12 cellular contexts compared by ENCODE assay signal in genomic region chr5:150507283-150508020, GRCh38. TPM values are rescaled to one million over a fixed set of nuclear protein-coding genes. Genes with fewer than 3 reads are reported as not detected.
DNase-seq lines count a peak whose midpoint lies in the region; ATAC-seq, FAIRE-seq and TF ChIP-seq lines count a peak whose summit lies in the region.
"Had no signal": no experiment of that assay in that cellular context is flagged by ENCODE, and none has a peak within 500 bp of the region (broad histone marks: within the 10 kb centered on the region; RNA-seq: fewer than 3 reads in every experiment).

No MANE protein-coding gene starts in this region.

- no peak overlapping the region; the same call in 1 of the 2 replicates for H4K8ac ChIP-seq in H1 (ENCODE audit: extremely low read depth, insufficient read depth, low read length)

- no peak overlapping the region for H2AFZ ChIP-seq in H1 (ENCODE audit: low read length)

- CTCF ChIA-PET in H1 (lab: Charles Lee; ENCODE audit: partially characterized antibody), result interaction anchor here (1.0 to 32.0 kb wide), 8 partner anchors 2 to 67 kb away, joined by 3 to 571 read pairs (median 6); partner anchors contain the start of gene NDST1

- DNase-seq in Peyer's patch, result peak in 2 of 3 donors; percentile 70 to 72
- no peak for DNase-seq in H1 (ENCODE audit: low read depth in 1 of 2, low spot score in 2 of 2)
- peak in 2 of 49 donors; percentile 37 to 39 for DNase-seq in substantia nigra (lab: John Stamatoyannopoulos, UW)
- no peak for DNase-seq in activated naive CD4-positive, alpha-beta T cell treated with anti-CD3 and anti-CD28 coated beads, Interleukin-2, amount 50 U/mL, for 72 hours (ENCODE audit: low spot score in 2 of 2)
- no peak for DNase-seq in GM12892 (ENCODE audit: insufficient read length)
- no peak for DNase-seq in AML-193 (lab: John Stamatoyannopoulos, UW)
- DNase-seq in NCI-H2196 (lab: John Stamatoyannopoulos, UW; ENCODE audit: unreplicated experiment), result no peak
- DNase-seq: KBM-7, NCI-H2081 treated with DMSO at 0.1 percent for 48 hours had no signal

- H3K4me3 ChIP-seq in Peyer's patch (no peak overlapping the region), H1 (ENCODE audit: extremely low read depth in 1 of 4, insufficient read depth in 2 of 4, low read depth in 3 of 4, low read length in 4 of 4) (no peak overlapping the region), mucosa of stomach (ENCODE audit: low read length) (no peak overlapping the region)

- peaks cover 7 to 96% of the 10 kb centered on the region in 2 experiments; a peak in 3 of 4 replicates for H3K79me2 ChIP-seq in H1 (ENCODE audit: control insufficient read depth in 1 of 2, insufficient read depth in 2 of 2, low read length in 2 of 2)

- H3K14ac ChIP-seq in H1 (ENCODE audit: insufficient read length), result no peak overlapping the region

- peak overlapping the region; percentile 32; the same call in 1 of the 2 replicates for H3K18ac ChIP-seq in H1 (ENCODE audit: extremely low read depth, low read length)

- TF ChIP-seq EP300 in H1 (IDR thresholded peaks at IDR 0.05; ENCODE audit: borderline replicate concordance in 1 of 2, low read depth in 2 of 2, low read length in 2 of 2), result no peak

- H2BK5ac ChIP-seq in H1 (ENCODE audit: low read depth, low read length), result peak overlapping the region; percentile 60; the same call in 1 of the 2 replicates

- H2AK5ac ChIP-seq in H1 (ENCODE audit: low read depth, low read length), result no peak overlapping the region

- no peak overlapping the region for H3K23ac ChIP-seq in H1 (ENCODE audit: insufficient read length)

- ATAC-seq in activated naive CD4-positive, alpha-beta T cell treated with anti-CD3 and anti-CD28 coated beads, Interleukin-2, amount 50 U/mL, for 72 hours, result no peak

- H3K56ac ChIP-seq in H1 (replicated peaks; ENCODE audit: insufficient read length, low read depth, low read length), result no peak overlapping the region

- no peak for TF ChIP-seq POLR2A in Peyer's patch (IDR thresholded peaks at IDR 0.05)
- TF ChIP-seq POLR2A in H1 (IDR thresholded peaks at IDR 0.05; ENCODE audit: control extremely low read depth in 1 of 2, low read depth in 2 of 2, low read length in 2 of 2), result no peak
- TF ChIP-seq POLR2A in GM12892 (IDR thresholded peaks at IDR 0.05; ENCODE audit: low read depth, low read length), result no peak

- H3K4me1 ChIP-seq in Peyer's patch, result peaks cover 0 to 94% (median 12%) of the 10 kb centered on the region in 4 donors
- H3K4me1 ChIP-seq in H1 (replicated peaks in 1 of 4; ENCODE audit: control insufficient read depth in 3 of 4, insufficient read depth in 4 of 4, low read length in 3 of 4), result peaks cover 20 to 38% (median 29%) of the 10 kb centered on the region in 4 experiments
- peaks cover 72% of the 10 kb centered on the region for H3K4me1 ChIP-seq in mucosa of stomach (ENCODE audit: control insufficient read depth, insufficient read depth, low read length)

- FAIRE-seq in H1 (lab: Jason Lieb, UNC) (no peak), GM12892 (lab: Jason Lieb, UNC) (no peak)
- FAIRE-seq: endothelial cell of umbilical vein had no signal

- peaks cover 16 to 27% of the 10 kb centered on the region in 2 experiments for H4K20me1 ChIP-seq in H1 (replicated peaks in 1 of 2; ENCODE audit: control insufficient read depth in 1 of 2, insufficient read depth in 2 of 2, low read length in 2 of 2)

- H3K27ac Mint-ChIP-seq in activated naive CD4-positive, alpha-beta T cell treated with anti-CD3 and anti-CD28 coated beads, Interleukin-2, amount 50 U/mL, for 72 hours, result peak overlapping the region in 1 of 2 donors; percentile 33
- H3K27ac Mint-ChIP-seq: activated naive CD4-positive, alpha-beta T cell treated with anti-CD3 and anti-CD28 coated beads, Interleukin-2, amount 50 U/mL, for 24 hours had no signal

- H2BK20ac ChIP-seq in H1 (ENCODE audit: low read length), result no peak overlapping the region

- H3K27ac ChIP-seq in Peyer's patch (peak overlapping the region in 3 of 4 donors; percentile 35 to 37 (median 36)), H1 (ENCODE audit: low read depth, low read length) (0 out of 2 replicates have a peak overlapping the region, but pooled peaks have one; percentile 14), substantia nigra (ENCODE audit: low read depth, low read length, poor library complexity, severe bottlenecking) (peak overlapping the region; percentile 99)

- H3K4ac ChIP-seq in H1 (replicated peaks; ENCODE audit: insufficient read length, low read depth, low read length), result no peak overlapping the region

- no peaks in the 10 kb centered on the region for H3K36me3 Mint-ChIP-seq in activated naive CD4-positive, alpha-beta T cell treated with anti-CD3 and anti-CD28 coated beads, Interleukin-2, amount 50 U/mL, for 72 hours
- H3K36me3 Mint-ChIP-seq: activated naive CD4-positive, alpha-beta T cell treated with anti-CD3 and anti-CD28 coated beads, Interleukin-2, amount 50 U/mL, for 24 hours had no signal

- no peak overlapping the region for H2BK120ac ChIP-seq in H1 (replicated peaks; ENCODE audit: low read depth, low read length)

- H3K27me3 ChIP-seq in Peyer's patch (no peaks in the 10 kb centered on the region), H1 (replicated peaks in 1 of 4; ENCODE audit: control insufficient read depth in 3 of 4, extremely low read depth in 1 of 4, insufficient read depth in 3 of 4, low read length in 3 of 4) (no peaks in the 10 kb centered on the region), mucosa of stomach (ENCODE audit: control insufficient read depth, insufficient read depth, low read length) (no peaks in the 10 kb centered on the region)

- H4K91ac ChIP-seq in H1 (replicated peaks; ENCODE audit: insufficient read length, low read length), result peak overlapping the region; percentile 18

- H4K5ac ChIP-seq in H1 (ENCODE audit: insufficient read length, low read depth, low read length), result no peak overlapping the region

- WGBS in H1 (ENCODE audit: extremely low coverage in 1 of 2, insufficient coverage in 1 of 2, insufficient read length in 1 of 2, insufficient replicate concordance in 2 of 2, low coverage in 1 of 2, low lambda C conversion rate in 2 of 2, missing lambda C conversion rate in 1 of 2), 2 experiments, result 90% methylated on average over 8 of the region's 8 CpGs; no CpG with 5 or more reads in 1 of the 2 experiments

- H3K9ac ChIP-seq in H1 (replicated peaks in 1 of 4; ENCODE audit: extremely low read depth in 1 of 4, low read depth in 3 of 4, low read length in 3 of 4) (no peak overlapping the region), mucosa of stomach (ENCODE audit: low read length) (peak overlapping the region; percentile 32)

- peaks cover 48% of the 10 kb centered on the region for H3K79me1 ChIP-seq in H1 (ENCODE audit: low read depth, low read length)

- H3K36me3 ChIP-seq in Peyer's patch, result no peaks in the 10 kb centered on the region
- H3K36me3 ChIP-seq in H1 (ENCODE audit: control insufficient read depth in 2 of 4, insufficient read depth in 4 of 4, low read length in 3 of 4), result no peaks in the 10 kb centered on the region; a peak in 1 of 8 replicates
- no peaks in the 10 kb centered on the region for H3K36me3 ChIP-seq in mucosa of stomach (ENCODE audit: control insufficient read depth, insufficient read depth, low read length)

- POLR2A ChIA-PET in H1 (lab: Charles Lee; ENCODE audit: partially characterized antibody), result interaction anchor here (0.6 to 6.3 kb wide), 5 partner anchors 9 to 58 kb away, joined by 3 to 47 read pairs (median 4); no protein-coding TSS in a partner anchor

- no peak overlapping the region for H2BK12ac ChIP-seq in H1 (ENCODE audit: low read depth, low read length)

- no peaks in the 10 kb centered on the region; the same call in none of the 2 replicates for H3K23me2 ChIP-seq in H1 (ENCODE audit: low read depth, low read length)

- TF ChIP-seq RAD21 in H1 (IDR thresholded peaks at IDR 0.05 in 1 of 2, conservative IDR thresholded peaks at IDR 0.05 in 1 of 2; ENCODE audit: low read depth in 2 of 2, low read length in 2 of 2), result no peak

- TF ChIP-seq CTCF in Peyer's patch (IDR thresholded peaks at IDR 0.05) (no peak), H1 (IDR thresholded peaks at IDR 0.05; ENCODE audit: control extremely low read depth in 1 of 3, insufficient read depth in 1 of 3, low read depth in 1 of 3, low read length in 3 of 3) (no peak)

- no peaks in the 10 kb centered on the region for H3K9me3 ChIP-seq in Peyer's patch
- no peaks in the 10 kb centered on the region for H3K9me3 ChIP-seq in H1 (ENCODE audit: insufficient read depth in 2 of 2, low read depth in 1 of 2, low read length in 1 of 2)
- H3K9me3 ChIP-seq in mucosa of stomach (ENCODE audit: control insufficient read depth, low read length), result no peaks in the 10 kb centered on the region

- H3K4me2 ChIP-seq in H1 (ENCODE audit: insufficient read depth in 1 of 2, low read depth in 2 of 2, low read length in 2 of 2), result no peak overlapping the region

- H3K9me3 Mint-ChIP-seq in activated naive CD4-positive, alpha-beta T cell treated with anti-CD3 and anti-CD28 coated beads, Interleukin-2, amount 50 U/mL, for 72 hours, result no peaks in the 10 kb centered on the region
- H3K9me3 Mint-ChIP-seq: activated naive CD4-positive, alpha-beta T cell treated with anti-CD3 and anti-CD28 coated beads, Interleukin-2, amount 50 U/mL, for 24 hours had no signal

- H2BK15ac ChIP-seq in H1 (ENCODE audit: low read length), result no peak overlapping the region

RNA-seq across cellular contexts. Expression of gene NDST1, which starts 0.5 kb away (rescaled TPM):
- 100 to 1,000 TPM in 2 of 4 donors, 10 to 100 TPM in 2; 80.9 to 168 (median 118) TPM for total RNA-seq in Peyer's patch
- 70.1 and 72.0 TPM in 2 replicates for total RNA-seq in H1 (2021; fragmentation: NEBNext Ultra II Directional; extraction: Animal tissue kit (Norgen Biotek cat#: 25700))
- 27.0 and 37.7 TPM in 2 replicates for polyA plus RNA-seq in H1 (2011; rRNA removed)
- 21.2 TPM for polyA plus RNA-seq in H1 (2011; cell fraction: cytosol; rRNA removed)
- polyA plus RNA-seq in H1 (2011; cell fraction: nucleus; rRNA removed), result 50.8 TPM
- 28.7 to 34.5 TPM (median 31.7 TPM) in 4 replicates for polyA plus RNA-seq in H1 (2012, experiment 1 of 2)
- 30.3 TPM for polyA plus RNA-seq in H1 (2012, experiment 2 of 2)
- 30.1 TPM for polyA plus RNA-seq in H1 (2013, experiment 1 of 2)
- 32.9 TPM for polyA plus RNA-seq in H1 (2013, experiment 2 of 2)
- 41.4 and 47.8 TPM in 2 replicates for polyA minus RNA-seq in H1 (2011; rRNA and poly(A)+ RNA removed)
- 32.1 TPM for polyA minus RNA-seq in H1 (2011; cell fraction: cytosol; rRNA and poly(A)+ RNA removed)
- polyA minus RNA-seq in H1 (2011; cell fraction: nucleus; rRNA and poly(A)+ RNA removed), result 37.9 TPM
- 1 to 10 TPM in 1 of 2 donors, under 1 TPM in 1; 0.87 to 4.5 TPM for total RNA-seq in activated naive CD4-positive, alpha-beta T cell treated with anti-CD3 and anti-CD28 coated beads, Interleukin-2, amount 50 U/mL, for 72 hours
- polyA plus RNA-seq in GM12892 (2012; ENCODE audit: missing spikeins), result 6.3 TPM

RNA-seq across cellular contexts. Expression of gene RPS14, which starts 57.9 kb away (rescaled TPM):
- 1,000 to 10,000 TPM in 3 of 4 donors, 100 to 1,000 TPM in 1; 975 to 1,961 (median 1,274) TPM for total RNA-seq in Peyer's patch
- total RNA-seq in H1 (2021; fragmentation: NEBNext Ultra II Directional; extraction: Animal tissue kit (Norgen Biotek cat#: 25700)), result 2,548 and 2,599 TPM in 2 replicates
- polyA plus RNA-seq in H1 (2011; rRNA removed), result 5,579 and 6,423 TPM in 2 replicates
- polyA plus RNA-seq in H1 (2011; cell fraction: cytosol; rRNA removed), result 6,153 TPM
- 2,076 TPM for polyA plus RNA-seq in H1 (2011; cell fraction: nucleus; rRNA removed)
- polyA plus RNA-seq in H1 (2012, experiment 1 of 2), result 3,315 to 4,827 TPM (median 4,072 TPM) in 4 replicates
- polyA plus RNA-seq in H1 (2012, experiment 2 of 2), result 7,349 TPM
- polyA plus RNA-seq in H1 (2013, experiment 1 of 2), result 3,849 TPM
- polyA plus RNA-seq in H1 (2013, experiment 2 of 2), result 4,074 TPM
- 913 and 940 TPM in 2 replicates for polyA minus RNA-seq in H1 (2011; rRNA and poly(A)+ RNA removed)
- 455 TPM for polyA minus RNA-seq in H1 (2011; cell fraction: cytosol; rRNA and poly(A)+ RNA removed)
- 375 TPM for polyA minus RNA-seq in H1 (2011; cell fraction: nucleus; rRNA and poly(A)+ RNA removed)
- 1,000 to 10,000 TPM; 2,876 to 3,412 TPM for total RNA-seq in activated naive CD4-positive, alpha-beta T cell treated with anti-CD3 and anti-CD28 coated beads, Interleukin-2, amount 50 U/mL, for 72 hours
- polyA plus RNA-seq in GM12892 (2012; ENCODE audit: missing spikeins), result 4,425 TPM

Comparison
In these comparisons a context has a peak if more than half of its experiments do, and no peak if none do; other contexts are left out.
1. DNase-seq: peak in Peyer's patch (2 of 3); none in H1 (0 of 2), activated naive CD4-positive, alpha-beta T cell treated with anti-CD3 and anti-CD28 coated beads, Interleukin-2, amount 50 U/mL, for 72 hours (0 of 2), GM12892 (single experiment), AML-193 (0 of 2) and NCI-H2196 (single experiment).
2. H3K27ac ChIP-seq: peak in every context shown above with its lines; median percentile 99 in substantia nigra; 36 in Peyer's patch; 14 in H1.
3. RNA of gene NDST1, which starts 0.5 kb away (total RNA-seq): 80.9 to 168 TPM in Peyer's patch and 70.1 to 72.0 TPM in H1; 0.87 to 4.5 TPM in activated naive CD4-positive, alpha-beta T cell treated with anti-CD3 and anti-CD28 coated beads, Interleukin-2, amount 50 U/mL, for 72 hours; every median in the first group is over 10 times any median in the second.